ENCODE assay signal across 16 cellular contexts in genomic region chr5:151006704-151007334, GRCh38. TPM values are rescaled to one million over a fixed set of nuclear protein-coding genes. Genes with fewer than 3 reads are reported as not detected.
DNase-seq lines count a peak whose midpoint lies in the region; ATAC-seq and TF ChIP-seq lines count a peak whose summit lies in the region.
"Had no signal": no experiment of that assay in that cellular context is flagged by ENCODE, and none has a peak within 500 bp of the region (broad histone marks: within the 10 kb centered on the region; RNA-seq: fewer than 3 reads in every experiment).

No MANE protein-coding gene starts in this region.

- H3K9me3 ChIP-seq in colonic mucosa (no peaks in the 10 kb centered on the region), right cardiac atrium (ENCODE audit: control insufficient read depth, low read length) (no peaks in the 10 kb centered on the region), ovary (no peaks in the 10 kb centered on the region), thoracic aorta (no peaks in the 10 kb centered on the region), WERI-Rb-1 (ENCODE audit: severe bottlenecking) (no peaks in the 10 kb centered on the region)
- H3K9me3 ChIP-seq: Caco-2 had no signal

- no peak for TF ChIP-seq POLR2A in ovary (IDR thresholded peaks at IDR 0.05)

- H3K4me3 ChIP-seq in colonic mucosa: no peak overlapping the region
- no peak overlapping the region for H3K4me3 ChIP-seq in right cardiac atrium (ENCODE audit: low read length)
- no peak overlapping the region for H3K4me3 ChIP-seq in ovary
- H3K4me3 ChIP-seq in thoracic aorta: no peak overlapping the region
- H3K4me3 ChIP-seq in WERI-Rb-1 (ENCODE audit: low read depth, low read length): no peak overlapping the region

- TF ChIP-seq CTCF in colonic mucosa (IDR thresholded peaks at IDR 0.05) (no peak), ovary (IDR thresholded peaks at IDR 0.05) (no peak), thoracic aorta (IDR thresholded peaks at IDR 0.05) (no peak), WERI-Rb-1 (IDR thresholded peaks at IDR 0.05; ENCODE audit: low read depth, low read length) (no peak)

- WGBS in right cardiac atrium: 63% methylated on average over 5 of the region's 5 CpGs
- 30 to 40% (median 33%) methylated on average over 5 of the region's 5 CpGs for WGBS in ovary, 3 donors

- peak overlapping the region in 1 of 2 donors; percentile 28 for H3K9ac ChIP-seq in colonic mucosa (ENCODE audit: low read depth in 2 of 2, low read length in 2 of 2)

- no peak for TF ChIP-seq EP300 in ovary (IDR thresholded peaks at IDR 0.05)

- intact Hi-C loops in colonic mucosa (cut with DNase I): no loop called here
- intact Hi-C loops in right cardiac atrium (cut with DNase I): no loop called here
- intact Hi-C loops in ovary (cut with DNase I): loop anchor here in 3 of 4 donors (5.0 to 10.0 kb wide), 4 partner anchors 40 to 98 kb away; no protein-coding TSS in a partner anchor

- ATAC-seq in right cardiac atrium: peak; percentile 19 to 56
- ATAC-seq in thoracic aorta (ENCODE audit: insufficient number of reproducible peaks, low FRiP score, low read depth): no peak
- no peak for ATAC-seq in stimulated activated naive CD8-positive, alpha-beta T cell treated with anti-CD3 and anti-CD28 coated beads, Interleukin-15, Interleukin-2, amounts not matched to agents 100 U/mL and 50 U/mL, for 24 hours
- ATAC-seq: activated T-cell treated with anti-CD3 and anti-CD28 coated beads, Interleukin-2, amount 50 U/mL, for 4 hours had no signal

- H3K4me1 ChIP-seq in colonic mucosa (peaks cover 3% of the 10 kb centered on the region), right cardiac atrium (ENCODE audit: control insufficient read depth, insufficient read depth, low read length) (peaks cover 12% of the 10 kb centered on the region), ovary (ENCODE audit: insufficient read depth) (peaks cover 29% of the 10 kb centered on the region), thoracic aorta (ENCODE audit: control insufficient read depth in 1 of 2, low read depth in 2 of 2) (peaks cover 7 to 32% of the 10 kb centered on the region in 2 donors)

- H3K27ac ChIP-seq in colonic mucosa (peak overlapping the region; percentile 60), right cardiac atrium (ENCODE audit: low read length) (peak overlapping the region; percentile 83), ovary (peak overlapping the region; percentile 84 to 88), thoracic aorta (peak overlapping the region; percentile 3 to 62), WERI-Rb-1 (no peak overlapping the region)

- H3K27me3 ChIP-seq in colonic mucosa (no peaks in the 10 kb centered on the region), right cardiac atrium (ENCODE audit: control insufficient read depth, insufficient read depth) (no peaks in the 10 kb centered on the region), ovary (no peaks in the 10 kb centered on the region), thoracic aorta (replicated peaks; ENCODE audit: insufficient read depth) (no peaks in the 10 kb centered on the region), WERI-Rb-1 (ENCODE audit: insufficient read depth, low read depth, severe bottlenecking) (no peaks in the 10 kb centered on the region)

- DNase-seq in colonic mucosa (no peak), right cardiac atrium (peak; percentile 50 to 83 (median 74)), ovary (peak; percentile 49 to 70 (median 58)), thoracic aorta (ENCODE audit: low spot score) (no peak), activated T-cell treated with anti-CD3 and anti-CD28 coated beads for 4 hours (no peak), WERI-Rb-1 (no peak)
- DNase-seq in stimulated activated naive CD8-positive, alpha-beta T cell treated with anti-CD3 and anti-CD28 coated beads, Interleukin-15, Interleukin-2, amounts not matched to agents 100 U/mL and 50 U/mL, for 24 hours: no peak
- DNase-seq in activated CD4-positive, alpha-beta T cell treated with anti-CD3 and anti-CD28 coated beads for 4 hours: no peak
- DNase-seq: activated naive CD8-positive, alpha-beta T cell treated with anti-CD3 and anti-CD28 coated beads for 36 hours; activated T-cell treated with anti-CD3 and anti-CD28 coated beads, Interleukin-2, amount 50 U/mL, for 4 hours; Caco-2; hippocampal formation; KG1; NCI-H1417 treated with DMSO at 0.1 percent for 48 hours; NCI-H2227 treated with DMSO at 0.1 percent for 48 hours; occipital lobe had no signal

- no peaks in the 10 kb centered on the region for H3K36me3 ChIP-seq in colonic mucosa
- no peaks in the 10 kb centered on the region for H3K36me3 ChIP-seq in ovary
- H3K36me3 ChIP-seq in thoracic aorta: no peaks in the 10 kb centered on the region
- H3K36me3 ChIP-seq in WERI-Rb-1: no peaks in the 10 kb centered on the region

RNA-seq across cellular contexts. Expression of gene GPX3, which starts 13.6 kb away (rescaled TPM):
- total RNA-seq in colonic mucosa (10 to 100 TPM; 30.2 to 60.5 TPM), right cardiac atrium (1,000 to 10,000 TPM; 1,359 to 2,012 (median 1,429) TPM), ovary (100 to 1,000 TPM; 110 to 380 (median 269) TPM), thoracic aorta (1,000 to 10,000 TPM; 1,240 to 1,874 TPM)
- polyA plus RNA-seq in right cardiac atrium (1,982 TPM), ovary (100 to 1,000 TPM; 635 to 827 TPM)
- total RNA-seq: activated naive CD8-positive, alpha-beta T cell treated with anti-CD3 and anti-CD28 coated beads for 36 hours had no signal

Comparison
In these comparisons a context has a peak if more than half of its experiments do, and no peak if none do; other contexts are left out.
1. DNase-seq: peak in right cardiac atrium (3 of 3) and ovary (5 of 5); none in colonic mucosa (single experiment), thoracic aorta (single experiment), activated T-cell treated with anti-CD3 and anti-CD28 coated beads for 4 hours (single experiment), stimulated activated naive CD8-positive, alpha-beta T cell treated with anti-CD3 and anti-CD28 coated beads, Interleukin-15, Interleukin-2, amounts not matched to agents 100 U/mL and 50 U/mL, for 24 hours (single experiment), activated CD4-positive, alpha-beta T cell treated with anti-CD3 and anti-CD28 coated beads for 4 hours (0 of 2) and WERI-Rb-1 (single experiment).
2. ATAC-seq: peak in right cardiac atrium (2 of 2); none in thoracic aorta (single experiment) and stimulated activated naive CD8-positive, alpha-beta T cell treated with anti-CD3 and anti-CD28 coated beads, Interleukin-15, Interleukin-2, amounts not matched to agents 100 U/mL and 50 U/mL, for 24 hours (single experiment).
3. intact Hi-C loops: an anchor here in ovary (5.0 to 10.0 kb wide); none called in colonic mucosa and right cardiac atrium.